ENCODE assay signal across 25 cellular contexts in genomic region chr17:31721291-31722025, GRCh38.
DNase-seq lines count a peak whose midpoint lies in the region; ATAC-seq and TF ChIP-seq lines count a peak whose summit lies in the region.
"Had no signal": no experiment of that assay in that cellular context is flagged by ENCODE, and none has a peak within 500 bp of the region (broad histone marks: within the 10 kb centered on the region; RNA-seq: fewer than 3 reads in every experiment).

No MANE protein-coding gene starts in this region.

- H3K36me3 ChIP-seq in heart right ventricle: no peaks in the 10 kb centered on the region
- H3K36me3 ChIP-seq: adrenal gland, brain microvascular endothelial cell, spleen had no signal

- H3K9me3 Mint-ChIP-seq in type B pancreatic cell: no peaks in the 10 kb centered on the region
- H3K9me3 Mint-ChIP-seq: activated naive CD4-positive, alpha-beta T cell treated with anti-CD3 and anti-CD28 coated beads, Interleukin-2, amount 10 ng/mL, durations not matched to agents 7 days and 5 days; stimulated activated naive CD8-positive, alpha-beta T cell treated with anti-CD3 and anti-CD28 coated beads, Interleukin-15, Interleukin-2, amounts not matched to agents 100 ng/mL and 50 ng/mL, for 24 hours had no signal

- H3K27ac ChIP-seq in heart right ventricle: peak overlapping the region in 9 of 10 donors; percentile 47 to 88 (median 82)
- peak overlapping the region; percentile 70 for H3K27ac ChIP-seq in right cardiac atrium (ENCODE audit: low read length)
- H3K27ac ChIP-seq: brain microvascular endothelial cell had no signal

- H3K4me1 ChIP-seq in heart right ventricle (peaks cover 13 to 36% (median 27%) of the 10 kb centered on the region in 9 donors), right cardiac atrium (ENCODE audit: control insufficient read depth, insufficient read depth, low read length) (peaks cover 19% of the 10 kb centered on the region)

- H3K4me3 ChIP-seq in heart right ventricle (no peak overlapping the region), right cardiac atrium (ENCODE audit: low read length) (no peak overlapping the region)
- H3K4me3 ChIP-seq: adrenal gland, spleen had no signal

- H3K27ac Mint-ChIP-seq in type B pancreatic cell: peak overlapping the region; percentile 37
- H3K27ac Mint-ChIP-seq: activated naive CD4-positive, alpha-beta T cell treated with anti-CD3 and anti-CD28 coated beads, Interleukin-2, amount 10 ng/mL, durations not matched to agents 7 days and 5 days; B cell; stimulated activated naive CD8-positive, alpha-beta T cell treated with anti-CD3 and anti-CD28 coated beads, Interleukin-15, Interleukin-2, amounts not matched to agents 100 ng/mL and 50 ng/mL, for 24 hours had no signal

- DNase-seq in heart right ventricle (no peak), Right ventricle myocardium inferior (ENCODE audit: missing footprints) (no peak), cerebellar cortex (ENCODE audit: low spot score) (peak; percentile 83), right cardiac atrium (no peak), type B pancreatic cell (ENCODE audit: extremely low spot score, unreplicated experiment) (no peak), AML-193 (lab: John Stamatoyannopoulos, UW) (no peak)
- DNase-seq: activated CD4-positive, alpha-beta T cell treated with anti-CD3 and anti-CD28 coated beads, Interleukin-2, amount 50 U/mL, for 48 hours; activated naive CD4-positive, alpha-beta T cell treated with anti-CD3 and anti-CD28 coated beads, Interleukin-2, amount 10 ng/mL, durations not matched to agents 7 days and 5 days; CD4-positive, alpha-beta memory T cell; effector CD4-positive, alpha-beta T cell; Kasumi-1; mesendoderm; NCI-H1436 treated with DMSO at 0.1 percent for 48 hours; NCI-H446; NCI-H748 treated with DMSO at 0.1 percent for 48 hours; SIG-M5; spleen; stimulated activated CD4-positive, alpha-beta T cell treated with anti-CD3 and anti-CD28 coated beads, Interleukin-2, amount 100 ng/mL, for 24 hours had no signal

- H3K4me1 Mint-ChIP-seq in type B pancreatic cell (ENCODE audit: unreplicated experiment): peaks cover 5% of the 10 kb centered on the region
- H3K4me1 Mint-ChIP-seq: activated naive CD4-positive, alpha-beta T cell treated with anti-CD3 and anti-CD28 coated beads, Interleukin-2, amount 10 ng/mL, durations not matched to agents 7 days and 5 days; B cell; CD4-positive, alpha-beta memory T cell had no signal

- H3K27me3 Mint-ChIP-seq in type B pancreatic cell: peaks cover 14% of the 10 kb centered on the region
- H3K27me3 Mint-ChIP-seq: stimulated activated naive CD8-positive, alpha-beta T cell treated with anti-CD3 and anti-CD28 coated beads, Interleukin-15, Interleukin-2, amounts not matched to agents 100 ng/mL and 50 ng/mL, for 24 hours had no signal

- intact Hi-C loops in heart right ventricle (cut with DNase I) (loop anchor here in 4 of 10 donors (1.0 to 10.0 kb wide), 4 partner anchors 25 to 167 kb away; no protein-coding TSS in a partner anchor), Right ventricle myocardium inferior (cut with DNase I) (no loop called here), right cardiac atrium (cut with DNase I) (no loop called here)

- no peak for TF ChIP-seq CTCF in heart right ventricle (IDR thresholded peaks at IDR 0.05)
- no peak for TF ChIP-seq CTCF in type B pancreatic cell (conservative IDR thresholded peaks at IDR 0.05)

- H3K27me3 ChIP-seq in heart right ventricle: no peaks in the 10 kb centered on the region
- no peaks in the 10 kb centered on the region for H3K27me3 ChIP-seq in right cardiac atrium (ENCODE audit: control insufficient read depth, insufficient read depth)
- H3K27me3 ChIP-seq: adrenal gland, brain microvascular endothelial cell had no signal

- ATAC-seq in heart right ventricle (peak in 2 of 8 donors; percentile 8 to 11), Right ventricle myocardium inferior (no peak), right cardiac atrium (peak; percentile 13 to 17), HG03196 (IDR thresholded peaks at IDR 0.05; ENCODE audit: unreplicated experiment) (no peak), HG03045 (IDR thresholded peaks at IDR 0.05; ENCODE audit: unreplicated experiment) (no peak)
- ATAC-seq: activated CD4-positive, CD25-positive, alpha-beta regulatory T cell treated with anti-CD3 and anti-CD28 coated beads, Interleukin-2, amount 50 U/mL, for 24 hours had no signal

- no peaks in the 10 kb centered on the region for H3K36me3 Mint-ChIP-seq in type B pancreatic cell
- H3K36me3 Mint-ChIP-seq: activated naive CD4-positive, alpha-beta T cell treated with anti-CD3 and anti-CD28 coated beads, Interleukin-2, amount 10 ng/mL, durations not matched to agents 7 days and 5 days; CD4-positive, alpha-beta memory T cell had no signal

- WGBS in heart right ventricle, 2 donors: 85% methylated on average over 8 of the region's 8 CpGs
- 84% methylated on average over 8 of the region's 8 CpGs for WGBS in right cardiac atrium

- H3K4me3 Mint-ChIP-seq in type B pancreatic cell: no peak overlapping the region
- H3K4me3 Mint-ChIP-seq: activated naive CD4-positive, alpha-beta T cell treated with anti-CD3 and anti-CD28 coated beads, Interleukin-2, amount 10 ng/mL, durations not matched to agents 7 days and 5 days; B cell; CD4-positive, alpha-beta memory T cell; stimulated activated naive CD8-positive, alpha-beta T cell treated with anti-CD3 and anti-CD28 coated beads, Interleukin-15, Interleukin-2, amounts not matched to agents 100 ng/mL and 50 ng/mL, for 24 hours had no signal

- H3K9me3 ChIP-seq in heart right ventricle (peaks cover 0 to 3% (median 0%) of the 10 kb centered on the region in 11 donors), right cardiac atrium (ENCODE audit: control insufficient read depth, low read length) (no peaks in the 10 kb centered on the region)
- H3K9me3 ChIP-seq: adrenal gland, spleen had no signal

Comparison
In these comparisons a context has a peak if more than half of its experiments do, and no peak if none do; other contexts are left out.
1. ATAC-seq: peak in right cardiac atrium (2 of 2); none in Right ventricle myocardium inferior (single experiment), HG03196 (single experiment) and HG03045 (single experiment).